Comparison of ENCODE assay signal across 26 cellular contexts in the genomic region with DNA sequence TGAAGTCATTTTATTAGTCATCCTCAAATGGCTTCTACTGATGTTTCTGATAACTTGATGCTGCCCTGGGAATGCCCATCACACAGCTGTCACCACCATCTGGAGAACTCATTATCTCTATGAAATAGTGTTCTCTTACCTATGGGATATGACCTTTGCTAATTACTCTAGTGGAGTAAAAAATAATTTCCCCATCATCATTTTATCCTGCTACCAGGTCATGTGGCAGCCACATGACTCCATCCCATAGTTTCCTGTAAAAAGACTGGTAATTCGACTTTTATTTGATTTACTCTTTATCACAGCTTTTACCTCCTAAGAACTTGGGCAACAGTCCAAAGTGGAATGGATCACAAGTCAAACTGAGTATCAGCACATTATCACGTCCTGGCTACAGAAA.
"Had no signal": no experiment of that assay in that cellular context is flagged by ENCODE, and none has a peak within 500 bp of the region (broad histone marks: within the 10 kb centered on the region; RNA-seq: fewer than 3 reads in every experiment).

No MANE protein-coding gene starts in this region.

- H3K4me2 ChIP-seq: neural progenitor cell, smooth muscle cell had no signal

- H3K9ac ChIP-seq: neural progenitor cell, parathyroid adenoma had no signal

- H3K9me3 ChIP-seq: left lung, mucosa of descending colon, right atrium auricular region, suprapubic skin, thyroid gland, vagina had no signal

- H3K27me3 ChIP-seq: left lung, neural progenitor cell, right atrium auricular region, suprapubic skin, thyroid gland, vagina had no signal

- H3K36me3 Mint-ChIP-seq: mesothelial cell of epicardium, naive B cell, neural progenitor cell had no signal

- H3K27ac ChIP-seq: left lung, neural progenitor cell, parathyroid adenoma, right atrium auricular region, suprapubic skin, thyroid gland, vagina had no signal

- H3K4me3 ChIP-seq: left lung, mucosa of descending colon, neural progenitor cell, right atrium auricular region, smooth muscle cell, suprapubic skin, thyroid gland, vagina had no signal

- ATAC-seq: effector memory CD8-positive, alpha-beta T cell; left lung; mucosa of descending colon; sciatic nerve; stimulated activated naive CD8-positive, alpha-beta T cell treated with anti-CD3 and anti-CD28 coated beads, Interleukin-15, amount 100 ng/mL, for 72 hours had no signal

- H3K27me3 Mint-ChIP-seq: progenitor cell of endocrine pancreas; stimulated activated naive CD8-positive, alpha-beta T cell treated with anti-CD3 and anti-CD28 coated beads, Interleukin-15, amount 100 ng/mL, for 72 hours had no signal

- H3K4me3 Mint-ChIP-seq: effector memory CD8-positive, alpha-beta T cell; mesothelial cell of epicardium; naive B cell; nephron; neural progenitor cell; stimulated activated naive CD8-positive, alpha-beta T cell treated with anti-CD3 and anti-CD28 coated beads, Interleukin-15, amount 100 ng/mL, for 72 hours had no signal

- DNase-seq: cortex of kidney; effector memory CD8-positive, alpha-beta T cell; head of caudate nucleus; kidney; left lung; mesenchymal stem cell; mucosa of descending colon; naive B cell; stimulated activated CD4-positive, alpha-beta T cell treated with anti-CD3 and anti-CD28 coated beads, Interleukin-12 subunit alpha, Interleukin-12 subunit beta, amount 100 ng/mL, for 4 hours; stimulated activated CD4-positive, alpha-beta T cell treated with anti-CD3 and anti-CD28 coated beads, Interleukin-1b, Interleukin-23, amount 100 ng/mL, for 48 hours; stimulated activated CD4-positive, alpha-beta T cell treated with anti-CD3 and anti-CD28 coated beads, Interleukin-4, amount 100 ng/mL, for 1 hour; stimulated activated CD8-positive, alpha-beta memory T cell treated with anti-CD3 and anti-CD28 coated beads, Interleukin-4, amount 100 ng/mL, for 48 hours; stimulated activated naive CD4-positive, alpha-beta T cell; stimulated activated naive CD8-positive, alpha-beta T cell treated with anti-CD3 and anti-CD28 coated beads, Interleukin-15, amount 100 ng/mL, for 72 hours; thyroid gland; trophoblast cell had no signal

- H2AFZ ChIP-seq: neural progenitor cell, parathyroid adenoma had no signal

- H3K4me1 ChIP-seq: left lung, neural progenitor cell, parathyroid adenoma, right atrium auricular region, suprapubic skin, thyroid gland, vagina had no signal

- H3K79me2 ChIP-seq: parathyroid adenoma had no signal

- H3K9me3 Mint-ChIP-seq: effector memory CD8-positive, alpha-beta T cell; naive B cell; neural progenitor cell; stimulated activated naive CD8-positive, alpha-beta T cell treated with anti-CD3 and anti-CD28 coated beads, Interleukin-15, amount 100 ng/mL, for 72 hours had no signal

- H3K4me1 Mint-ChIP-seq: naive B cell; nephron; neural progenitor cell; stimulated activated naive CD8-positive, alpha-beta T cell treated with anti-CD3 and anti-CD28 coated beads, Interleukin-15, amount 100 ng/mL, for 72 hours had no signal

- H3K36me3 ChIP-seq: left lung, neural progenitor cell, right atrium auricular region, suprapubic skin, thyroid gland, vagina had no signal

- H3K27ac Mint-ChIP-seq: effector memory CD8-positive, alpha-beta T cell; mesothelial cell of epicardium; naive B cell; nephron; neural progenitor cell; progenitor cell of endocrine pancreas; stimulated activated naive CD8-positive, alpha-beta T cell treated with anti-CD3 and anti-CD28 coated beads, Interleukin-15, amount 100 ng/mL, for 72 hours had no signal
